29 cellular contexts compared by ENCODE assay signal in genomic region chr18:13017247-13017875, GRCh38.
"Had no signal": no experiment of that assay in that cellular context is flagged by ENCODE, and none has a peak within 500 bp of the region (broad histone marks: within the 10 kb centered on the region; RNA-seq: fewer than 3 reads in every experiment).

No MANE protein-coding gene starts in this region.

- ATAC-seq: activated T-cell treated with anti-CD3 and anti-CD28 coated beads, Interleukin-2, amount 50 U/mL, for 72 hours; body of pancreas; Panc1; Right ventricle myocardium inferior had no signal

- H3K4me3 Mint-ChIP-seq: activated B cell treated with CpG ODN at 0.5 μM for 24 hours; activated CD4-positive, alpha-beta memory T cell treated with anti-CD3 and anti-CD28 coated beads, Interleukin-2, amount 10 ng/mL, durations not matched to agents 7 days and 5 days; activated CD4-positive, alpha-beta T cell treated with anti-CD3 and anti-CD28 coated beads, Interleukin-2, amount 10 ng/mL, durations not matched to agents 7 days and 5 days; activated naive CD8-positive, alpha-beta T cell; activated T-cell treated with anti-CD3 and anti-CD28 coated beads, Interleukin-2, amount 50 U/mL, for 72 hours had no signal

- H3K27me3 Mint-ChIP-seq: activated B cell treated with CpG ODN at 0.5 μM for 24 hours; activated CD4-positive, alpha-beta memory T cell treated with anti-CD3 and anti-CD28 coated beads, Interleukin-2, amount 10 ng/mL, durations not matched to agents 7 days and 5 days; activated CD4-positive, alpha-beta T cell treated with anti-CD3 and anti-CD28 coated beads, Interleukin-2, amount 10 ng/mL, durations not matched to agents 7 days and 5 days; activated naive CD8-positive, alpha-beta T cell had no signal

- H3K4me3 ChIP-seq: adrenal gland, ascending aorta, body of pancreas, SK-N-MC had no signal

- H3K9me3 Mint-ChIP-seq: activated B cell treated with CpG ODN at 0.5 μM for 24 hours; activated CD4-positive, alpha-beta memory T cell treated with anti-CD3 and anti-CD28 coated beads, Interleukin-2, amount 10 ng/mL, durations not matched to agents 7 days and 5 days; activated CD4-positive, alpha-beta T cell treated with anti-CD3 and anti-CD28 coated beads, Interleukin-2, amount 10 ng/mL, durations not matched to agents 7 days and 5 days; activated T-cell treated with anti-CD3 and anti-CD28 coated beads, Interleukin-2, amount 50 U/mL, for 72 hours had no signal

- DNase-seq: activated B cell treated with CpG ODN at 0.5 μM for 24 hours; activated CD4-positive, alpha-beta memory T cell treated with anti-CD3 and anti-CD28 coated beads, Interleukin-2, amount 10 ng/mL, durations not matched to agents 7 days and 5 days; activated CD4-positive, alpha-beta T cell treated with anti-CD3 and anti-CD28 coated beads for 1 hour; activated CD4-positive, alpha-beta T cell treated with anti-CD3 and anti-CD28 coated beads, Interleukin-2, amount 10 ng/mL, durations not matched to agents 7 days and 5 days; activated effector memory CD4-positive, alpha-beta T cell treated with Interleukin-2 at 50 U/mL for 16 hours; activated naive CD4-positive, alpha-beta T cell; activated T-cell treated with anti-CD3 and anti-CD28 coated beads for 4 hours; activated T-cell treated with anti-CD3 and anti-CD28 coated beads, Interleukin-2, amount 50 U/mL, for 72 hours; adrenal gland; body of pancreas; central memory CD4-positive, alpha-beta T cell; Kasumi-1; KBM-7; NCI-H1105 treated with DMSO at 0.1 percent for 48 hours; NCI-H1436 treated with DMSO at 0.1 percent for 48 hours; NCI-H187; NCI-H2081; NCI-H510A treated with DMSO at 0.1 percent for 48 hours; NCI-H69; NK-92 treated with Interleukin-12 subunit alpha and Interleukin-12 subunit beta, amount 100 ng/mL, for 24 hours; OCI-M1; RPMI8226; T-helper 1 cell; T-helper 9 cell had no signal

- H3K9me3 ChIP-seq: adrenal gland, body of pancreas had no signal

- H3K27ac Mint-ChIP-seq: activated B cell treated with CpG ODN at 0.5 μM for 24 hours; activated CD4-positive, alpha-beta T cell treated with anti-CD3 and anti-CD28 coated beads, Interleukin-2, amount 10 ng/mL, durations not matched to agents 7 days and 5 days; activated naive CD8-positive, alpha-beta T cell had no signal

- H3K27me3 ChIP-seq: adrenal gland, ascending aorta, body of pancreas had no signal

- H3K27ac ChIP-seq: adrenal gland, ascending aorta, body of pancreas, SK-N-MC had no signal

- H3K4me1 ChIP-seq: adrenal gland, ascending aorta had no signal
